In genomic region chr15:60584355-60585023, GRCh38 we compare ENCODE assay signal across 12 cellular contexts.
DNase-seq lines count a peak whose midpoint lies in the region; ATAC-seq, FAIRE-seq and TF ChIP-seq lines count a peak whose summit lies in the region.
"Had no signal": no experiment of that assay in that cellular context is flagged by ENCODE, and none has a peak within 500 bp of the region (broad histone marks: within the 10 kb centered on the region; RNA-seq: fewer than 3 reads in every experiment).

No MANE protein-coding gene starts in this region.

- TF ChIP-seq CTCF in GM12878 (IDR thresholded peaks at IDR 0.05 in 2 of 3, conservative IDR thresholded peaks at IDR 0.05 in 1 of 3; ENCODE audit: control insufficient read depth in 2 of 3, extremely low read depth in 1 of 3, insufficient read depth in 1 of 3, low read depth in 3 of 3, low read length in 3 of 3) (no peak), testis (IDR thresholded peaks at IDR 0.05) (no peak)

- H3K4me2 ChIP-seq in GM12878 (ENCODE audit: control insufficient read depth, insufficient read depth) = peak overlapping the region; percentile 90

- peak overlapping the region; percentile 65 for H3K4me3 Mint-ChIP-seq in activated T-cell treated with anti-CD3 and anti-CD28 coated beads, Interleukin-2, amount 50 U/mL, for 24 hours
- peak overlapping the region; percentile 72 to 78 for H3K4me3 Mint-ChIP-seq in stimulated activated naive CD8-positive, alpha-beta T cell treated with anti-CD3 and anti-CD28 coated beads, Interleukin-15, amount 100 ng/mL, for 72 hours

- whole genome bisulfite sequencing in GM12878 (ENCODE audit: insufficient coverage, insufficient replicate concordance, low lambda C conversion rate, missing lambda C conversion rate) = 0% methylated on average over 5 of the region's 5 CpGs
- WGBS in testis, 2 donors = 59 to 60% methylated on average over 5 of the region's 5 CpGs

- no peak for DNase-seq in activated T-cell treated with anti-CD3 and anti-CD28 coated beads, Interleukin-2, amount 50 U/mL, for 24 hours
- DNase-seq in activated T-cell treated with anti-CD3 and anti-CD28 coated beads for 4 hours = no peak
- no peak for DNase-seq in GM12878 (ENCODE audit: low read depth, low spot score)
- peak in 1 of 2 donors; percentile 35 for DNase-seq in stimulated activated naive CD8-positive, alpha-beta T cell treated with anti-CD3 and anti-CD28 coated beads, Interleukin-15, amount 100 ng/mL, for 72 hours
- no peak for DNase-seq in NCI-H1417 (lab: John Stamatoyannopoulos, UW)
- no peak for DNase-seq in testis
- DNase-seq: glutamatergic neuron, KBM-7, trophoblast cell had no signal

- peak; percentile 38 for FAIRE-seq in GM12878 (lab: Jason Lieb, UNC)

- H3K36me3 ChIP-seq in GM12878 (ENCODE audit: control insufficient read depth in 2 of 2, insufficient read depth in 2 of 2, low read length in 1 of 2) (no peaks in the 10 kb centered on the region), testis (ENCODE audit: low read depth, missing control alignments) (no peaks in the 10 kb centered on the region)
- H3K36me3 ChIP-seq: cardiac muscle cell had no signal

- peaks cover 96% of the 10 kb centered on the region for H3K79me2 ChIP-seq in GM12878 (ENCODE audit: control insufficient read depth, insufficient read depth, low read length)

- ATAC-seq in HG03571 (IDR thresholded peaks at IDR 0.05; ENCODE audit: unreplicated experiment) = peak; percentile 41
- ATAC-seq in GM12878 = peak; percentile 48
- ATAC-seq in stimulated activated naive CD8-positive, alpha-beta T cell treated with anti-CD3 and anti-CD28 coated beads, Interleukin-15, amount 100 ng/mL, for 72 hours = peak; percentile 31
- no peak for ATAC-seq in HG03565 (IDR thresholded peaks at IDR 0.05; ENCODE audit: unreplicated experiment)

- peak; percentile 75 to 77; a peak in 3 of 4 replicates for TF ChIP-seq EP300 in GM12878 (IDR thresholded peaks at IDR 0.05; ENCODE audit: borderline replicate concordance in 1 of 2, control insufficient read depth in 1 of 2, low read depth in 2 of 2, low read length in 2 of 2)

- no peak for TF ChIP-seq RAD21 in GM12878 (IDR thresholded peaks at IDR 0.05; ENCODE audit: insufficient read depth, low read depth, low read length)

- H2AFZ ChIP-seq in GM12878 (ENCODE audit: control insufficient read depth, low read depth, low read length) = no peak overlapping the region

- CTCF ChIA-PET in GM12878 (lab: Yijun Ruan, JAX) = interaction anchor here (0.6 to 9.0 kb wide), 25 partner anchors 10 to 1251 kb away, joined by 3 to 143 read pairs (median 8); no protein-coding TSS in a partner anchor

- SMC1A ChIA-PET in GM12878 (lab: Charles Lee; ENCODE audit: uncharacterized antibody, unreplicated experiment) = interaction anchor here (0.7 to 15.6 kb wide), 20 partner anchors 8 to 332 kb away, joined by 3 to 480 read pairs (median 8); no protein-coding TSS in a partner anchor

- peaks cover 98% of the 10 kb centered on the region for H3K4me1 Mint-ChIP-seq in activated T-cell treated with anti-CD3 and anti-CD28 coated beads, Interleukin-2, amount 50 U/mL, for 24 hours (ENCODE audit: low read depth)
- peaks cover 94% of the 10 kb centered on the region for H3K4me1 Mint-ChIP-seq in stimulated activated naive CD8-positive, alpha-beta T cell treated with anti-CD3 and anti-CD28 coated beads, Interleukin-15, amount 100 ng/mL, for 72 hours

- BruUV-seq in GM12878 (replicated peaks; lab: Mats Ljungman, UMichigan) = no TSS peak

- H3K9me3 ChIP-seq in GM12878 (replicated peaks; ENCODE audit: control insufficient read depth, insufficient read depth, low read length) (no peaks in the 10 kb centered on the region), testis (no peaks in the 10 kb centered on the region)

- H3K9me3 Mint-ChIP-seq in activated T-cell treated with anti-CD3 and anti-CD28 coated beads, Interleukin-2, amount 50 U/mL, for 24 hours = no peaks in the 10 kb centered on the region
- no peaks in the 10 kb centered on the region for H3K9me3 Mint-ChIP-seq in stimulated activated naive CD8-positive, alpha-beta T cell treated with anti-CD3 and anti-CD28 coated beads, Interleukin-15, amount 100 ng/mL, for 72 hours

- TF ChIP-seq POLR2A in GM12878 (IDR thresholded peaks at IDR 0.05; ENCODE audit: low read depth, low read length) (no peak), testis (IDR thresholded peaks at IDR 0.05) (no peak)

- H4K20me1 ChIP-seq in GM12878 (ENCODE audit: control insufficient read depth, insufficient read depth) = no peaks in the 10 kb centered on the region

- RAD21 ChIA-PET in GM12878 (lab: Charles Lee; ENCODE audit: unreplicated experiment) = interaction anchor here (0.8 to 12.5 kb wide), 20 partner anchors 9 to 1248 kb away, joined by 3 to 309 read pairs (median 5); partner anchors contain the start of gene ANXA2

- H3K9ac ChIP-seq in GM12878 (ENCODE audit: control insufficient read depth, insufficient read depth, low read length) = peak overlapping the region; percentile 61

- H3K27me3 ChIP-seq in GM12878 (replicated peaks in 1 of 2; ENCODE audit: control insufficient read depth in 2 of 2, insufficient read depth in 2 of 2, low read length in 1 of 2) (no peaks in the 10 kb centered on the region), testis (no peaks in the 10 kb centered on the region)

- H3K27ac Mint-ChIP-seq in activated T-cell treated with anti-CD3 and anti-CD28 coated beads, Interleukin-2, amount 50 U/mL, for 24 hours = peak overlapping the region; percentile 91
- H3K27ac Mint-ChIP-seq in stimulated activated naive CD8-positive, alpha-beta T cell treated with anti-CD3 and anti-CD28 coated beads, Interleukin-15, amount 100 ng/mL, for 72 hours = peak overlapping the region; percentile 82 to 91

- POLR2A ChIA-PET in GM12878 (lab: Charles Lee) = interaction anchor here (0.9 to 2.4 kb wide), 12 partner anchors 10 to 320 kb away, joined by 3 to 11 read pairs (median 4); no protein-coding TSS in a partner anchor

- in situ Hi-C loops in GM12878 (cut with MboI) = loop anchor here (5.0 to 10.0 kb wide), 2 partner anchors 328 to 1250 kb away; no protein-coding TSS in a partner anchor

- H3K27ac ChIP-seq in GM12878 (ENCODE audit: control insufficient read depth, insufficient read depth) (peak overlapping the region; percentile 94), testis (peak overlapping the region in 1 of 2 donors; percentile 28)
- H3K27ac ChIP-seq: cardiac muscle cell had no signal

- peaks cover 61% of the 10 kb centered on the region for H3K4me1 ChIP-seq in GM12878 (ENCODE audit: control insufficient read depth, insufficient read depth, low read length)
- H3K4me1 ChIP-seq in testis = peaks cover 51% of the 10 kb centered on the region

- intact Hi-C loops in GM12878 (cut with micrococcal nuclease; ENCODE audit: unreplicated experiment) (loop anchor here (2.0 to 10.0 kb wide), 10 partner anchors 16 to 1248 kb away; partner anchors contain the start of gene ANXA2), testis (cut with DNase I; ENCODE audit: low total_unique reads) (loop anchor here (10.0 kb wide), 1 partner anchor 330 kb away; no protein-coding TSS in a partner anchor)

- H3K27me3 Mint-ChIP-seq in activated T-cell treated with anti-CD3 and anti-CD28 coated beads, Interleukin-2, amount 50 U/mL, for 24 hours = no peaks in the 10 kb centered on the region
- no peaks in the 10 kb centered on the region for H3K27me3 Mint-ChIP-seq in stimulated activated naive CD8-positive, alpha-beta T cell treated with anti-CD3 and anti-CD28 coated beads, Interleukin-15, amount 100 ng/mL, for 72 hours

- peaks cover 29% of the 10 kb centered on the region for H3K36me3 Mint-ChIP-seq in activated T-cell treated with anti-CD3 and anti-CD28 coated beads, Interleukin-2, amount 50 U/mL, for 24 hours (ENCODE audit: low read depth)

- H3K4me3 ChIP-seq in GM12878 (peak overlapping the region; percentile 32; the same call in 1 of the 2 replicates), testis (no peak overlapping the region)
- H3K4me3 ChIP-seq: cardiac muscle cell had no signal

TF ChIP-seq in GM12878, 131 proteins besides CTCF, POLR2A, EP300 and RAD21 (continues in another document):
- no peak for TF ChIP-seq EED (IDR thresholded peaks at IDR 0.05; ENCODE audit: low read depth)
- TF ChIP-seq JUNB (IDR thresholded peaks at IDR 0.05) = 0 out of 2 replicates have a peak, but pooled peaks have one; percentile 13
- TF ChIP-seq, protein P1, sequence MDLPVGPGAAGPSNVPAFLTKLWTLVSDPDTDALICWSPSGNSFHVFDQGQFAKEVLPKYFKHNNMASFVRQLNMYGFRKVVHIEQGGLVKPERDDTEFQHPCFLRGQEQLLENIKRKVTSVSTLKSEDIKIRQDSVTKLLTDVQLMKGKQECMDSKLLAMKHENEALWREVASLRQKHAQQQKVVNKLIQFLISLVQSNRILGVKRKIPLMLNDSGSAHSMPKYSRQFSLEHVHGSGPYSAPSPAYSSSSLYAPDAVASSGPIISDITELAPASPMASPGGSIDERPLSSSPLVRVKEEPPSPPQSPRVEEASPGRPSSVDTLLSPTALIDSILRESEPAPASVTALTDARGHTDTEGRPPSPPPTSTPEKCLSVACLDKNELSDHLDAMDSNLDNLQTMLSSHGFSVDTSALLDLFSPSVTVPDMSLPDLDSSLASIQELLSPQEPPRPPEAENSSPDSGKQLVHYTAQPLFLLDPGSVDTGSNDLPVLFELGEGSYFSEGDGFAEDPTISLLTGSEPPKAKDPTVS (IDR thresholded peaks at IDR 0.05; ENCODE audit: low read depth, low read length) = no peak
- TF ChIP-seq POLR2AphosphoS2 (IDR thresholded peaks at IDR 0.05; ENCODE audit: low read depth, low read length) = no peak
- TF ChIP-seq HDAC2 (IDR thresholded peaks at IDR 0.05) = no peak
- TF ChIP-seq POU2F2 (IDR thresholded peaks at IDR 0.05; ENCODE audit: borderline replicate concordance, low read depth, low read length) = 0 out of 3 replicates have a peak, but pooled peaks have one; percentile 13
- TF ChIP-seq ATF7 (IDR thresholded peaks at IDR 0.05; ENCODE audit: low read depth) = no peak
- TF ChIP-seq IKZF2 (IDR thresholded peaks at IDR 0.05) = peak; percentile 81 to 86; a peak in 3 of 4 replicates
- TF ChIP-seq SPI1 (IDR thresholded peaks at IDR 0.05; ENCODE audit: borderline replicate concordance, insufficient read depth, low read depth, low read length) = peak; percentile 33; the same call in 1 of the 2 replicates
- 0 out of 2 replicates have a peak, but pooled peaks have one; percentile 32 for TF ChIP-seq FOXM1 (IDR thresholded peaks at IDR 0.05; ENCODE audit: low read depth, low read length)
- no peak for TF ChIP-seq MAX (IDR thresholded peaks at IDR 0.05; ENCODE audit: low read depth, low read length)
- no peak for TF ChIP-seq RB1 (IDR thresholded peaks at IDR 0.05; ENCODE audit: borderline replicate concordance)
